ENCODE assay signal across 10 cellular contexts in genomic region chr12:5430639-5431603, GRCh38. TPM values are rescaled to one million over a fixed set of nuclear protein-coding genes. Genes with fewer than 3 reads are reported as not detected.
DNase-seq lines count a peak whose midpoint lies in the region; ATAC-seq, FAIRE-seq and TF ChIP-seq lines count a peak whose summit lies in the region.
"Had no signal": no experiment of that assay in that cellular context is flagged by ENCODE, and none has a peak within 500 bp of the region (broad histone marks: within the 10 kb centered on the region; RNA-seq: fewer than 3 reads in every experiment).

No MANE protein-coding gene starts in this region.

- no peaks in the 10 kb centered on the region for H3K4me1 Mint-ChIP-seq in MCF 10A (ENCODE audit: insufficient read depth, unreplicated experiment)
- peaks cover 32% of the 10 kb centered on the region for H3K4me1 Mint-ChIP-seq in endothelial cell (ENCODE audit: unreplicated experiment)
- H3K4me1 Mint-ChIP-seq in naive thymus-derived CD8-positive, alpha-beta T cell = peaks cover 9 to 22% (median 15%) of the 10 kb centered on the region in 4 donors
- H3K4me1 Mint-ChIP-seq in CD8-positive, alpha-beta memory T cell = peaks cover 0 to 12% (median 6%) of the 10 kb centered on the region in 3 donors

- H3K36me3 Mint-ChIP-seq in MCF 10A (ENCODE audit: insufficient read depth, unreplicated experiment) (peaks cover 6% of the 10 kb centered on the region), endothelial cell (ENCODE audit: low read depth, unreplicated experiment) (no peaks in the 10 kb centered on the region)
- H3K36me3 Mint-ChIP-seq in naive thymus-derived CD8-positive, alpha-beta T cell = no peaks in the 10 kb centered on the region
- no peaks in the 10 kb centered on the region for H3K36me3 Mint-ChIP-seq in CD8-positive, alpha-beta memory T cell
- H3K36me3 Mint-ChIP-seq: CD4-positive, CD25-positive, alpha-beta regulatory T cell had no signal

- H3K27me3 Mint-ChIP-seq in MCF 10A (ENCODE audit: insufficient read depth, unreplicated experiment) (no peaks in the 10 kb centered on the region), endothelial cell (ENCODE audit: unreplicated experiment) (peaks cover 15% of the 10 kb centered on the region)
- peaks cover 19 to 70% (median 43%) of the 10 kb centered on the region in 5 donors for H3K27me3 Mint-ChIP-seq in naive thymus-derived CD8-positive, alpha-beta T cell
- peaks cover 39 to 47% of the 10 kb centered on the region in 2 donors for H3K27me3 Mint-ChIP-seq in CD8-positive, alpha-beta memory T cell

- intact Hi-C loops in breast epithelium (cut with DNase I; ENCODE audit: low total_unique reads) (no loop called here), MCF 10A (cut with micrococcal nuclease) (no loop called here)

- FAIRE-seq in urothelium cell line (lab: Jason Lieb, UNC) = peak; percentile 53

- H3K9me3 Mint-ChIP-seq in MCF 10A (ENCODE audit: unreplicated experiment) (peaks cover 20% of the 10 kb centered on the region), endothelial cell (ENCODE audit: unreplicated experiment) (no peaks in the 10 kb centered on the region)
- H3K9me3 Mint-ChIP-seq in naive thymus-derived CD8-positive, alpha-beta T cell = peaks cover 0 to 7% (median 0%) of the 10 kb centered on the region in 9 donors
- peaks cover 0 to 4% (median 0%) of the 10 kb centered on the region in 5 donors for H3K9me3 Mint-ChIP-seq in CD8-positive, alpha-beta memory T cell
- H3K9me3 Mint-ChIP-seq: CD4-positive, CD25-positive, alpha-beta regulatory T cell had no signal

- no peak overlapping the region for H3K27ac ChIP-seq in breast epithelium
- no peak overlapping the region for H3K27ac ChIP-seq in CD8-positive, alpha-beta memory T cell (ENCODE audit: low read depth, low read length)

- DNase-seq in breast epithelium (ENCODE audit: low spot score in 2 of 2) (no peak), MCF 10A (ENCODE audit: unreplicated experiment) (no peak), endothelial cell (ENCODE audit: low spot score) (peak; percentile 14), urothelium cell line (ENCODE audit: low spot score) (no peak), germinal center (ENCODE audit: low spot score) (no peak)
- no peak for DNase-seq in naive thymus-derived CD8-positive, alpha-beta T cell
- no peak for DNase-seq in CD8-positive, alpha-beta memory T cell
- DNase-seq: activated gamma-delta T cell treated with Interleukin-2 at 50 U/mL for 16 hours; CD4-positive, CD25-positive, alpha-beta regulatory T cell had no signal

- H3K36me3 ChIP-seq in breast epithelium = no peaks in the 10 kb centered on the region
- no peaks in the 10 kb centered on the region for H3K36me3 ChIP-seq in CD8-positive, alpha-beta memory T cell (ENCODE audit: insufficient read depth, low read length)

- H3K27ac Mint-ChIP-seq in MCF 10A (ENCODE audit: low read depth, unreplicated experiment) = no peak overlapping the region
- H3K27ac Mint-ChIP-seq in endothelial cell (ENCODE audit: unreplicated experiment) = no peak overlapping the region
- H3K27ac Mint-ChIP-seq in naive thymus-derived CD8-positive, alpha-beta T cell = no peak overlapping the region
- no peak overlapping the region for H3K27ac Mint-ChIP-seq in CD8-positive, alpha-beta memory T cell

- H3K4me3 Mint-ChIP-seq in MCF 10A (ENCODE audit: unreplicated experiment) (no peak overlapping the region), endothelial cell (ENCODE audit: unreplicated experiment) (peak overlapping the region; percentile 73)
- H3K4me3 Mint-ChIP-seq in naive thymus-derived CD8-positive, alpha-beta T cell = peak overlapping the region; percentile 22 to 88 (median 71)
- peak overlapping the region in 1 of 7 donors; percentile 61 for H3K4me3 Mint-ChIP-seq in CD8-positive, alpha-beta memory T cell

- TF ChIP-seq POLR2A in breast epithelium (IDR thresholded peaks at IDR 0.05) = no peak

- BruUV-seq in MCF 10A (replicated peaks; lab: Mats Ljungman, UMichigan) = no TSS peak

- H3K27me3 ChIP-seq in breast epithelium = peaks cover 6 to 77% of the 10 kb centered on the region in 2 donors
- H3K27me3 ChIP-seq in CD8-positive, alpha-beta memory T cell (ENCODE audit: insufficient read depth, low read length, poor library complexity, severe bottlenecking) = peaks cover 9% of the 10 kb centered on the region

- no peak for ATAC-seq in naive thymus-derived CD8-positive, alpha-beta T cell
- no peak for ATAC-seq in HG03457 (IDR thresholded peaks at IDR 0.05; ENCODE audit: unreplicated experiment)

- H3K9me3 ChIP-seq in breast epithelium = no peaks in the 10 kb centered on the region
- H3K9me3 ChIP-seq in CD8-positive, alpha-beta memory T cell (ENCODE audit: low read length) = no peaks in the 10 kb centered on the region

- peak overlapping the region; percentile 43 to 66 (median 52) for H3K4me3 ChIP-seq in breast epithelium
- H3K4me3 ChIP-seq in CD8-positive, alpha-beta memory T cell (ENCODE audit: low read length) = no peak overlapping the region

- TF ChIP-seq CTCF in breast epithelium (IDR thresholded peaks at IDR 0.05) (no peak), MCF 10A (IDR thresholded peaks at IDR 0.05; ENCODE audit: unreplicated experiment) (no peak), endothelial cell (IDR thresholded peaks at IDR 0.05; ENCODE audit: unreplicated experiment) (no peak)

- POLR2A ChIA-PET in MCF 10A (lab: Yijun Ruan, JAX) = no interaction called here
- POLR2A ChIA-PET in naive thymus-derived CD8-positive, alpha-beta T cell (lab: Charles Lee) = no interaction called here
- POLR2A ChIA-PET in CD8-positive, alpha-beta memory T cell (lab: Charles Lee) = no interaction called here

- peaks cover 7 to 11% of the 10 kb centered on the region in 2 donors for H3K4me1 ChIP-seq in breast epithelium
- no peaks in the 10 kb centered on the region for H3K4me1 ChIP-seq in CD8-positive, alpha-beta memory T cell (ENCODE audit: insufficient read depth, low read length)

- CTCF ChIA-PET in MCF 10A (lab: Yijun Ruan, JAX) = interaction anchor here (0.5 kb wide), 1 partner anchor 1325 kb away, joined by 3 read pairs; no protein-coding TSS in a partner anchor
- CTCF ChIA-PET in CD8-positive, alpha-beta memory T cell (lab: Charles Lee) = no interaction called here

RNA-seq across cellular contexts. Expression of gene NTF3, which starts 1.0 kb away (rescaled TPM):
- total RNA-seq in breast epithelium = 1 to 10 TPM in 1 of 3 donors, under 1 TPM in 1, not detected in 1; 0.88 to 1.3 TPM
- not detected in 2 replicates for total RNA-seq in MCF 10A (2022)
- not detected for total RNA-seq in endothelial cell (ENCODE audit: unreplicated experiment)
- not detected for total RNA-seq in naive thymus-derived CD8-positive, alpha-beta T cell
- polyA plus RNA-seq in naive thymus-derived CD8-positive, alpha-beta T cell = not detected
- not detected for total RNA-seq in CD8-positive, alpha-beta memory T cell
- not detected for polyA plus RNA-seq in CD8-positive, alpha-beta memory T cell
- total RNA-seq: CD4-positive, CD25-positive, alpha-beta regulatory T cell had no signal
- polyA plus RNA-seq: CD4-positive, CD25-positive, alpha-beta regulatory T cell had no signal
